In the genomic region with DNA sequence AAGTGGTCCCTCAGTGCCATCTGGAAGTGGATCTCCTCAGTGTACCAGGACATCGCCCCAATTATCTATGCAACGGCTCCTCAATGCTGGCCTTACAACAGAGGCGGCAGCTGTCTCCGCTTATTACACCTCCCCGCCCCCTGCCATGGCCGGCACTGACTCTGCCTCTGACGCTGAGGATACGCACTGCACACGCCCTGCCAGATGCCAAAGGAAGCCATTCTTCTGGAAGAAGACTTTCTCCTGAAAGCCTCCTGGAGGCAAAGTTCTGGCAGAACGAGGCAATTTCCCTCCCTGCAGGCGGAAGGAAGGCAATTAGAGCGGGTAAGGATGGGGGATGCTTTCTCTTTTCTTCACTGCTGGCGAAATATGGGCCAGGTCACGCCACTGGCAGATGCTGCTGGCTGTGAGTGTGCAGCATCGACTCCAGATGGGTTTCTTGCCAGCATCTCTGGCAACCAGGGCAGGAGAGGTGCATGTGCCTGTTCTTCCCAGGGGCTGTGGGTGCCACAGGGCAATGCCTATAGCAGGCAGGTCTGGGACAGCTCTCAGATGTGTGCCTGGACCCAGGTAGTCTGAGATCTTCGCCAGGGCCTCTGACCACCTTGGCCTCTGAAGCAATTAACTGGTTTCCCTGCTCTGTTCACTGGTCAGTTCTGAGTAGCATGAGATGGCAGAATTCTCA, we compare ENCODE assay signal across 10 cellular contexts.
A peak's percentile ranks its signal among the peaks of the same experiment; 100 is the strongest.
DNase-seq lines count a peak whose midpoint lies in the region; TF ChIP-seq lines count a peak whose summit lies in the region.
"Had no signal": no experiment of that assay in that cellular context is flagged by ENCODE, and none has a peak within 500 bp of the region (broad histone marks: within the 10 kb centered on the region; RNA-seq: fewer than 3 reads in every experiment).

No MANE protein-coding gene starts in this region.

- POLR2A ChIA-PET in GM10248 (lab: Yijun Ruan, JAX) = no interaction called here

- no peak for TF ChIP-seq CTCF in AG09319 (IDR thresholded peaks at IDR 0.05; ENCODE audit: low read depth, low read length)
- TF ChIP-seq CTCF in GM10248 (IDR thresholded peaks at IDR 0.05; ENCODE audit: control extremely low read depth, extremely low read depth, low read depth, missing control alignments) = no peak

- DNase-seq in AG09319 (ENCODE audit: extremely low read depth, low read depth) (peak; percentile 53), GM04503 (ENCODE audit: low read depth) (peak; percentile 72), NCI-H82 treated with DMSO at 0.1 percent for 48 hours (lab: John Stamatoyannopoulos, UW; ENCODE audit: unreplicated experiment) (peak; percentile 25), globus pallidus (ENCODE audit: low spot score) (peak; percentile 11), NCI-H2029 (lab: John Stamatoyannopoulos, UW) (no peak), GM10248 (ENCODE audit: extremely low spot score) (no peak), NCI-H1436 (lab: John Stamatoyannopoulos, UW) (no peak)
- DNase-seq in activated CD4-positive, alpha-beta T cell treated with anti-CD3 and anti-CD28 coated beads, Interleukin-2, amount 50 U/mL, for 4 hours = no peak
- DNase-seq: NCI-H1048; stimulated activated naive CD4-positive, alpha-beta T cell treated with Interleukin-2 at 50 U/mL for 16 hours had no signal

- CTCF ChIA-PET in GM10248 (lab: Yijun Ruan, JAX) = no interaction called here

Comparison
In these comparisons a context has a peak if more than half of its experiments do, and no peak if none do; other contexts are left out.
1. DNase-seq: peak in AG09319 (single experiment), GM04503 (single experiment), NCI-H82 treated with DMSO at 0.1 percent for 48 hours (single experiment) and globus pallidus (single experiment); none in NCI-H2029 (single experiment), activated CD4-positive, alpha-beta T cell treated with anti-CD3 and anti-CD28 coated beads, Interleukin-2, amount 50 U/mL, for 4 hours (0 of 2), GM10248 (single experiment) and NCI-H1436 (single experiment).